1 cellular context compared by ENCODE assay signal in the genomic region with DNA sequence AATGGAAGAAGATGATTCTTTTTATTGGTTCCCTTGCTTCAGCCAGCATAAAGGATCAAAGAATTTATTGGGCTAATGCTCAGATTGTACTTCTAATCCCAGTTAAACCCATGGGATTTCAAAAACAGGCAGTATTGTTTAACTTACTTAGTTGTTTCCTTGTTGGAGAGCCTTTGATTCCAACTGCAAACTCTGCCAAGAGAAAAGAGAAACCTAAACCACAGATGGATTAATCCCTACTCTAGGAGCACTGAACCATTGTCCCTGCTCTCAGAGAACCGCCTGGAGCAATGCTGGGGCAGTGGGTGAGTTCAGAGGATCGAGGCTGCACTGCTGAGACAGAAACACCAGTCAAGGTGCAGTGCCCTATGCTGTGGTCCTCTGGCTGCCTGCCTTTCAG.
TF ChIP-seq lines count a peak whose summit lies in the region.

No MANE protein-coding gene starts in this region.

TF ChIP-seq in H1, 55 proteins besides CTCF, POLR2A, EP300 and RAD21 (continued from another document):
- TF ChIP-seq POLR2AphosphoS5 (IDR thresholded peaks at IDR 0.05; ENCODE audit: low read depth, low read length) (no peak), SP2 (IDR thresholded peaks at IDR 0.05; ENCODE audit: low read length) (no peak), TAF7 (optimal IDR thresholded peaks at IDR 0.05; ENCODE audit: borderline replicate concordance, low read depth, low read length) (no peak)
